8 cellular contexts compared by ENCODE assay signal in genomic region chr15:90870354-90871096, GRCh38. TPM values are rescaled to one million over a fixed set of nuclear protein-coding genes. Genes with fewer than 3 reads are reported as not detected.
DNase-seq lines count a peak whose midpoint lies in the region; ATAC-seq and TF ChIP-seq lines count a peak whose summit lies in the region.

No MANE protein-coding gene starts in this region.

- H3K4me1 ChIP-seq in RWPE2 (ENCODE audit: insufficient read depth, poor library complexity, severe bottlenecking): peaks cover 44% of the 10 kb centered on the region
- H3K4me1 ChIP-seq in endocrine pancreas (ENCODE audit: control insufficient read depth, insufficient read depth, low read length): no peaks in the 10 kb centered on the region

- H3K9me3 ChIP-seq in RWPE2 (ENCODE audit: severe bottlenecking) (no peaks in the 10 kb centered on the region), endocrine pancreas (ENCODE audit: control insufficient read depth, low read length) (no peaks in the 10 kb centered on the region)

- peak overlapping the region; percentile 96 for H3K9ac ChIP-seq in endocrine pancreas (ENCODE audit: control insufficient read depth, insufficient read depth, low read length)

- H3K36me3 Mint-ChIP-seq in natural killer cell treated with Interleukin-12 subunit alpha and Interleukin-12 subunit beta and Interleukin-15 and Interleukin-18, amount 100 ng/mL, for 72 hours: peaks cover 12% of the 10 kb centered on the region

- H3K36me3 ChIP-seq in RWPE2 (ENCODE audit: low read depth) (peaks cover 6% of the 10 kb centered on the region), endocrine pancreas (ENCODE audit: control insufficient read depth, insufficient read depth, low read length) (no peaks in the 10 kb centered on the region)

- H3K4me3 ChIP-seq in RWPE2 (ENCODE audit: severe bottlenecking) (peak overlapping the region; percentile 98), endocrine pancreas (ENCODE audit: control insufficient read depth, insufficient read depth, low read length) (peak overlapping the region; percentile 64)

- H3K27me3 ChIP-seq in RWPE2 (ENCODE audit: insufficient read depth, poor library complexity, severe bottlenecking) (no peaks in the 10 kb centered on the region), endocrine pancreas (ENCODE audit: control insufficient read depth, insufficient read depth, low read length) (no peaks in the 10 kb centered on the region)

- H3K4me3 Mint-ChIP-seq in natural killer cell treated with Interleukin-12 subunit alpha and Interleukin-12 subunit beta and Interleukin-15 and Interleukin-18, amount 100 ng/mL, for 72 hours: peak overlapping the region; percentile 96

- H3K27me3 Mint-ChIP-seq in natural killer cell treated with Interleukin-12 subunit alpha and Interleukin-12 subunit beta and Interleukin-15 and Interleukin-18, amount 100 ng/mL, for 72 hours: no peaks in the 10 kb centered on the region

- H3K27ac ChIP-seq in RWPE2 (ENCODE audit: poor library complexity, severe bottlenecking): peak overlapping the region; percentile 84

- peak overlapping the region; percentile 99 to 100 for H3K27ac Mint-ChIP-seq in natural killer cell treated with Interleukin-12 subunit alpha and Interleukin-12 subunit beta and Interleukin-15 and Interleukin-18, amount 100 ng/mL, for 72 hours

- no peak for DNase-seq in RWPE2 (ENCODE audit: low spot score)
- no peak for DNase-seq in natural killer cell treated with Interleukin-12 subunit alpha and Interleukin-12 subunit beta and Interleukin-15 and Interleukin-18, amount 100 ng/mL, for 72 hours (ENCODE audit: low spot score)
- DNase-seq in SIG-M5 (lab: John Stamatoyannopoulos, UW): no peak
- DNase-seq in NOMO-1 treated with dmso at 0.1 percent for 144 hours (lab: John Stamatoyannopoulos, UW; ENCODE audit: unreplicated experiment): no peak
- DNase-seq in NCI-H226: no peak

- peak; percentile 3 for ATAC-seq in GM18909 (IDR thresholded peaks at IDR 0.05; ENCODE audit: poor library complexity, unreplicated experiment)
- peak; percentile 4; the same call in 2 of the 3 replicates for ATAC-seq in RWPE2 (ENCODE audit: low read depth)
- ATAC-seq in natural killer cell treated with Interleukin-12 subunit alpha and Interleukin-12 subunit beta and Interleukin-15 and Interleukin-18, amount 100 ng/mL, for 72 hours: no peak
- no peak for ATAC-seq in GM19324 (IDR thresholded peaks at IDR 0.05; ENCODE audit: low FRiP score, unreplicated experiment)

- peaks cover 51 to 55% of the 10 kb centered on the region in 2 donors for H3K4me1 Mint-ChIP-seq in natural killer cell treated with Interleukin-12 subunit alpha and Interleukin-12 subunit beta and Interleukin-15 and Interleukin-18, amount 100 ng/mL, for 72 hours (ENCODE audit: low read depth in 2 of 2)

- TF ChIP-seq CTCF in RWPE2 (IDR thresholded peaks at IDR 0.05; ENCODE audit: poor library complexity, severe bottlenecking): no peak

- H3K9me3 Mint-ChIP-seq in natural killer cell treated with Interleukin-12 subunit alpha and Interleukin-12 subunit beta and Interleukin-15 and Interleukin-18, amount 100 ng/mL, for 72 hours: no peaks in the 10 kb centered on the region

RNA-seq across cellular contexts. Expression of gene FURIN, which starts 2.1 kb away (rescaled TPM):
- total RNA-seq in natural killer cell treated with Interleukin-12 subunit alpha and Interleukin-12 subunit beta and Interleukin-15 and Interleukin-18, amount 100 ng/mL, for 72 hours: 100 to 1,000 TPM; 528 to 679 TPM

RNA-seq across cellular contexts. Expression of gene FES, which starts 13.8 kb away (rescaled TPM):
- 100 to 1,000 TPM; 139 to 140 TPM for total RNA-seq in natural killer cell treated with Interleukin-12 subunit alpha and Interleukin-12 subunit beta and Interleukin-15 and Interleukin-18, amount 100 ng/mL, for 72 hours

RNA-seq across cellular contexts. Expression of gene MAN2A2, which starts 32.6 kb away (rescaled TPM):
- 100 to 1,000 TPM; 172 to 244 TPM for total RNA-seq in natural killer cell treated with Interleukin-12 subunit alpha and Interleukin-12 subunit beta and Interleukin-15 and Interleukin-18, amount 100 ng/mL, for 72 hours

Comparison
In these comparisons a context has a peak if more than half of its experiments do, and no peak if none do; other contexts are left out.
1. ATAC-seq: peak in GM18909 (single experiment) and RWPE2 (single experiment); none in natural killer cell treated with Interleukin-12 subunit alpha and Interleukin-12 subunit beta and Interleukin-15 and Interleukin-18, amount 100 ng/mL, for 72 hours (0 of 2) and GM19324 (single experiment).